In the genomic region with DNA sequence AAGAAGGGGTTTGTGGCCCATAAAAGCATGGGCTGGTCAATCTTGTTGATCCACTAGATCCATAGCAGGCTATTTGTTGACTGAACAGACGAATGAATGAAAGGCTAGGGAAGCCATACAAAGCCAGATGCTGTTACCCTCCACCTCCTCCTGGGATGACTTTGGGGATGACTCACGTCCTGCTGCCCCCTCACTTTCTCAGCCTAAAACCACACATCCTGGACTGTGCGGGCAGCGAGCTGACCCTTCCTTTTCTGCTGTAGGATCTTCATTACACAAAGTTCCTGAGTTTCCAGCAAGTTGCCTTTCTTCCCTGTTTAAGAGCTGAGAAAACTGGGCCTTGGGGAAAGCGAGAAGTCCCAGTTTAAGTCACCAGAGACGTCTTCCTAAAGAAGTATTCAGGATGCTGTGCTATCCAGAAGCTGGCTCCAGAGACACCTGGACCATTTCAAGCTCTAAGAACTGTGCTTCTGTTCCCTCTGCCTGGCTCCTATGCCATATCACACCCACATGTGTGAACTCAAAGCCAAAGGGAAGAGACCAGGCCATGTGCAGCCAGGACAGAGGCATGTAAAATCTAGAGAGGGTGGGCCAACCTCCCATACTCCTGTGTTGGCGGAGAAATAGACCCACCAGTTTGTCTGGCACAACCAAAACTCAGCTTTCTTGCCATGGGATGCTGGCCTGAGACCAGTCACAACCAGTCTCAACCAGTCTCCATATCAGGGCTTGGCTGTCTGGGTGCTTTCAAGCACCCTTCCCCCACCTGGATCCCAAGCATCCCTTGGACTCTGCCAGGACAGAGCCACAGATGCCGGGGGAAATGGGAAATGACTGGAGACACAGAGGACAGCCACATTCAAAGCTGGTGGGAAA, we compare ENCODE assay signal across 8 cellular contexts. TPM values are rescaled to one million over a fixed set of nuclear protein-coding genes. Genes with fewer than 3 reads are reported as not detected.
DNase-seq lines count a peak whose midpoint lies in the region; ATAC-seq and TF ChIP-seq lines count a peak whose summit lies in the region.
"Had no signal": no experiment of that assay in that cellular context is flagged by ENCODE, and none has a peak within 500 bp of the region (broad histone marks: within the 10 kb centered on the region; RNA-seq: fewer than 3 reads in every experiment).

No MANE protein-coding gene starts in this region.

- peak overlapping the region; percentile 1 for H3K27ac ChIP-seq in psoas muscle
- H3K27ac ChIP-seq: gastrocnemius medialis had no signal

- no peak overlapping the region for H3K4me3 Mint-ChIP-seq in dendritic cell treated with granulocyte-macrophage colony-stimulating factor and Interleukin-4, amounts not matched to agents 40 ng/mL and 50 ng/mL, for 4 days

- TF ChIP-seq CTCF in psoas muscle (IDR thresholded peaks at IDR 0.05) = no peak

- H3K27me3 Mint-ChIP-seq in dendritic cell treated with granulocyte-macrophage colony-stimulating factor and Interleukin-4, amounts not matched to agents 40 ng/mL and 50 ng/mL, for 4 days = no peaks in the 10 kb centered on the region

- no peak overlapping the region for H3K4me3 ChIP-seq in psoas muscle
- H3K4me3 ChIP-seq: gastrocnemius medialis had no signal

- H3K27ac Mint-ChIP-seq in dendritic cell treated with granulocyte-macrophage colony-stimulating factor and Interleukin-4, amounts not matched to agents 40 ng/mL and 50 ng/mL, for 4 days = peak overlapping the region; percentile 27

- H3K9me3 ChIP-seq in psoas muscle = no peaks in the 10 kb centered on the region
- H3K9me3 ChIP-seq: gastrocnemius medialis had no signal

- intact Hi-C loops in dendritic cell treated with granulocyte-macrophage colony-stimulating factor and Interleukin-4, amounts not matched to agents 40 ng/mL and 50 ng/mL, for 4 days (cut with micrococcal nuclease) = no loop called here
- intact Hi-C loops in psoas muscle (cut with DNase I) = loop anchor here in 1 of 2 donors (5.0 kb wide), 1 partner anchor 41 kb away; no protein-coding TSS in a partner anchor
- intact Hi-C loops in posterior cingulate gyrus (cut with DNase I) = loop anchor here (10.0 kb wide), 2 partner anchors 156 to 586 kb away; partner anchors contain the start of genes TMEM87B and TTL

- no peak for ATAC-seq in psoas muscle
- ATAC-seq: gastrocnemius medialis had no signal

- peaks cover 60% of the 10 kb centered on the region for H3K4me1 Mint-ChIP-seq in dendritic cell treated with granulocyte-macrophage colony-stimulating factor and Interleukin-4, amounts not matched to agents 40 ng/mL and 50 ng/mL, for 4 days (ENCODE audit: low read depth)

- 59 to 73% (median 60%) methylated on average over 8 of the region's 8 CpGs for WGBS in psoas muscle, 3 donors

- H3K36me3 ChIP-seq in psoas muscle (ENCODE audit: insufficient read depth in 1 of 2, low read depth in 1 of 2) = peaks cover 0 to 6% of the 10 kb centered on the region in 2 donors
- H3K36me3 ChIP-seq: gastrocnemius medialis had no signal

- no peaks in the 10 kb centered on the region for H3K27me3 ChIP-seq in psoas muscle (ENCODE audit: insufficient read depth in 3 of 3, low read length in 2 of 3)
- H3K27me3 ChIP-seq: gastrocnemius medialis had no signal

- peaks cover 3% of the 10 kb centered on the region for H3K36me3 Mint-ChIP-seq in dendritic cell treated with granulocyte-macrophage colony-stimulating factor and Interleukin-4, amounts not matched to agents 40 ng/mL and 50 ng/mL, for 4 days (ENCODE audit: low read depth)

- H3K4me1 ChIP-seq in psoas muscle = peaks cover 12% of the 10 kb centered on the region

- H3K9me3 Mint-ChIP-seq in dendritic cell treated with granulocyte-macrophage colony-stimulating factor and Interleukin-4, amounts not matched to agents 40 ng/mL and 50 ng/mL, for 4 days = no peaks in the 10 kb centered on the region

- DNase-seq in GOT3 (lab: John Stamatoyannopoulos, UW) (peak; percentile 13), psoas muscle (no peak), posterior cingulate gyrus (no peak), DMS153 treated with DMSO at 0.1 percent for 48 hours (lab: John Stamatoyannopoulos, UW; ENCODE audit: unreplicated experiment) (no peak), NCI-H510A (lab: John Stamatoyannopoulos, UW) (no peak)
- DNase-seq: gastrocnemius medialis had no signal

TF ChIP-seq in PFSK-1, 5 proteins besides CTCF, POLR2A, EP300 and RAD21:
- TF ChIP-seq SIN3A (IDR thresholded peaks at IDR 0.05; ENCODE audit: borderline replicate concordance, insufficient read depth, low read length) (no peak; the same call in 1 of the 2 replicates), POLR2AphosphoS5 (IDR thresholded peaks at IDR 0.05; ENCODE audit: low read depth, low read length) (peak; percentile 54), TAF1 (IDR thresholded peaks at IDR 0.05; ENCODE audit: borderline replicate concordance, insufficient read depth, low read length) (peak; percentile 51; the same call in 1 of the 2 replicates), FOXP2 (optimal IDR thresholded peaks at IDR 0.05; ENCODE audit: borderline replicate concordance, extremely low read depth, extremely low read length, insufficient read depth) (peak; percentile 82), REST (IDR thresholded peaks at IDR 0.05; ENCODE audit: insufficient read depth in 1 of 2, low read depth in 2 of 2, low read length in 2 of 2) (0 out of 4 replicates have a peak, but pooled peaks of 1 of the 2 experiments have one; percentile 47)

RNA-seq across cellular contexts. Expression of gene SLC20A1, which starts 4.7 kb away (rescaled TPM):
- polyA plus RNA-seq in PFSK-1 (2012; ENCODE audit: insufficient read length, low read depth) = 91.4 TPM
- total RNA-seq in psoas muscle = 10 to 100 TPM; 11.8 to 23.6 (median 17.8) TPM
- 10 to 100 TPM; 11.1 to 37.1 (median 16.0) TPM for polyA plus RNA-seq in psoas muscle

RNA-seq across cellular contexts. Expression of gene CHCHD5, which starts 56.6 kb away (rescaled TPM):
- 57.0 TPM for polyA plus RNA-seq in PFSK-1 (2012; ENCODE audit: insufficient read length, low read depth)
- total RNA-seq in psoas muscle = 10 to 100 TPM; 28.3 to 37.3 (median 32.8) TPM
- polyA plus RNA-seq in psoas muscle = 10 to 100 TPM; 30.4 to 47.8 (median 30.7) TPM
